ENCODE assay signal across 8 cellular contexts in genomic region chr17:42535400-42536047, GRCh38. TPM values are rescaled to one million over a fixed set of nuclear protein-coding genes. Genes with fewer than 3 reads are reported as not detected.
DNase-seq lines count a peak whose midpoint lies in the region; ATAC-seq and TF ChIP-seq lines count a peak whose summit lies in the region.

No MANE protein-coding gene starts in this region.

- H3K4me1 ChIP-seq in ovary (ENCODE audit: insufficient read depth), result peaks cover 17% of the 10 kb centered on the region

- peak overlapping the region; percentile 90 for H3K27ac Mint-ChIP-seq in activated CD4-positive, alpha-beta T cell treated with anti-CD3 and anti-CD28 coated beads for 36 hours

- no peak for DNase-seq in activated CD4-positive, alpha-beta T cell treated with anti-CD3 and anti-CD28 coated beads for 36 hours
- DNase-seq in activated CD4-positive, alpha-beta T cell treated with anti-CD3 and anti-CD28 coated beads for 48 hours, result no peak
- DNase-seq in RWPE1 (ENCODE audit: low spot score), result no peak
- DNase-seq in epithelial cell of prostate (ENCODE audit: low read depth, low spot score), result no peak
- DNase-seq in ovary, result no peak
- DNase-seq in NCI-H2081 (lab: John Stamatoyannopoulos, UW), result no peak
- no peak for DNase-seq in cortex of kidney (lab: John Stamatoyannopoulos, UW)

- peak overlapping the region; percentile 86 for H3K4me3 Mint-ChIP-seq in activated CD4-positive, alpha-beta T cell treated with anti-CD3 and anti-CD28 coated beads for 36 hours

- no peaks in the 10 kb centered on the region for H3K9me3 ChIP-seq in ovary

- intact Hi-C loops in activated CD4-positive, alpha-beta T cell treated with anti-CD3 and anti-CD28 coated beads for 36 hours (cut with DNase I, micrococcal nuclease), result loop anchor here (1.0 to 5.0 kb wide), 5 partner anchors 19 to 518 kb away; partner anchors contain the start of genes COASY (in 1 of the 2), DNAJC7 (in 1 of the 2) and PSMC3IP (in 1 of the 2)
- intact Hi-C loops in ovary (cut with DNase I), result no loop called here

- 29 to 35% (median 33%) methylated on average over 21 of the region's 21 CpGs for WGBS in ovary, 3 donors

- H3K9me3 Mint-ChIP-seq in activated CD4-positive, alpha-beta T cell treated with anti-CD3 and anti-CD28 coated beads for 36 hours (ENCODE audit: low read depth), result no peaks in the 10 kb centered on the region

- no peaks in the 10 kb centered on the region for H3K27me3 ChIP-seq in ovary

- TF ChIP-seq EP300 in ovary (IDR thresholded peaks at IDR 0.05), result no peak

- TF ChIP-seq POLR2A in ovary (IDR thresholded peaks at IDR 0.05), result no peak

- H3K4me1 Mint-ChIP-seq in activated CD4-positive, alpha-beta T cell treated with anti-CD3 and anti-CD28 coated beads for 36 hours, result peaks cover 29% of the 10 kb centered on the region

- CTCF ChIA-PET in activated CD4-positive, alpha-beta T cell treated with anti-CD3 and anti-CD28 coated beads for 36 hours (lab: Charles Lee), result interaction anchor here (0.7 to 1.8 kb wide), 7 partner anchors 13 to 341 kb away, joined by 3 to 8 read pairs (median 4); partner anchors contain the start of gene GHDC
- CTCF ChIA-PET in RWPE1 (lab: Yijun Ruan, JAX), result interaction anchor here (0.6 to 1.3 kb wide), 4 partner anchors 9 to 112 kb away, joined by 3 read pairs; no protein-coding TSS in a partner anchor

- H3K36me3 ChIP-seq in ovary, result no peaks in the 10 kb centered on the region

- TF ChIP-seq CTCF in RWPE1 (conservative IDR thresholded peaks at IDR 0.05; ENCODE audit: low read depth), result no peak
- TF ChIP-seq CTCF in ovary (IDR thresholded peaks at IDR 0.05), result peak in 1 of 3 donors; percentile 8

- POLR2A ChIA-PET in activated CD4-positive, alpha-beta T cell treated with anti-CD3 and anti-CD28 coated beads for 36 hours (lab: Charles Lee), result interaction anchor here (0.6 to 1.3 kb wide), 2 partner anchors 12 to 35 kb away, joined by 3 to 6 read pairs; no protein-coding TSS in a partner anchor
- POLR2A ChIA-PET in RWPE1 (lab: Yijun Ruan, JAX; ENCODE audit: low non-redundant PET), result no interaction called here

- peaks cover 7% of the 10 kb centered on the region for H3K36me3 Mint-ChIP-seq in activated CD4-positive, alpha-beta T cell treated with anti-CD3 and anti-CD28 coated beads for 36 hours (ENCODE audit: low read depth)

- peak overlapping the region; percentile 91 for H3K27ac ChIP-seq in RWPE1
- H3K27ac ChIP-seq in epithelial cell of prostate, result peak overlapping the region; percentile 57
- peak overlapping the region; percentile 93 to 94 for H3K27ac ChIP-seq in ovary

- no peaks in the 10 kb centered on the region for H3K27me3 Mint-ChIP-seq in activated CD4-positive, alpha-beta T cell treated with anti-CD3 and anti-CD28 coated beads for 36 hours

- H3K4me3 ChIP-seq in ovary, result peak overlapping the region; percentile 66

- peak; percentile 5 for ATAC-seq in activated CD4-positive, alpha-beta T cell treated with anti-CD3 and anti-CD28 coated beads for 36 hours
- no peak for ATAC-seq in HG02588 (IDR thresholded peaks at IDR 0.05; ENCODE audit: unreplicated experiment)

RNA-seq across cellular contexts. Expression of gene NAGLU, which starts 0.5 kb away (rescaled TPM):
- 10 to 100 TPM in 1 of 2 experiments, 1 to 10 TPM in 1; 9.7 to 12.5 TPM for total RNA-seq in activated CD4-positive, alpha-beta T cell treated with anti-CD3 and anti-CD28 coated beads for 36 hours
- total RNA-seq in ovary, result 10 to 100 TPM; 28.5 to 49.6 (median 40.0) TPM
- polyA plus RNA-seq in ovary, result 10 to 100 TPM in 1 of 2 donors, 1 to 10 TPM in 1; 9.7 to 49.1 TPM

RNA-seq across cellular contexts. Expression of gene HSD17B1, which starts 17.2 kb away (rescaled TPM):
- under 1 TPM; 0.35 to 0.41 TPM for total RNA-seq in activated CD4-positive, alpha-beta T cell treated with anti-CD3 and anti-CD28 coated beads for 36 hours
- 10 to 100 TPM in 1 of 7 donors, 1 to 10 TPM in 6; 4.3 to 16.7 (median 6.5) TPM for total RNA-seq in ovary
- 10 to 100 TPM in 1 of 2 donors, 1 to 10 TPM in 1; 2.1 to 18.1 TPM for polyA plus RNA-seq in ovary

RNA-seq across cellular contexts. Expression of gene COASY, which starts 26.4 kb away (rescaled TPM):
- 100 to 1,000 TPM in 1 of 2 experiments, 10 to 100 TPM in 1; 83.3 to 105 TPM for total RNA-seq in activated CD4-positive, alpha-beta T cell treated with anti-CD3 and anti-CD28 coated beads for 36 hours
- 10 to 100 TPM; 13.8 to 51.2 (median 41.0) TPM for total RNA-seq in ovary
- polyA plus RNA-seq in ovary, result 10 to 100 TPM; 22.6 to 37.6 TPM

RNA-seq across cellular contexts. Expression of gene MLX, which starts 31.4 kb away (rescaled TPM):
- 10 to 100 TPM; 38.7 to 40.7 TPM for total RNA-seq in activated CD4-positive, alpha-beta T cell treated with anti-CD3 and anti-CD28 coated beads for 36 hours
- 10 to 100 TPM; 16.5 to 37.0 (median 24.4) TPM for total RNA-seq in ovary
- polyA plus RNA-seq in ovary, result 10 to 100 TPM; 24.3 to 50.8 TPM

RNA-seq across cellular contexts. Expression of gene PSMC3IP, which starts 42.0 kb away (rescaled TPM):
- total RNA-seq in activated CD4-positive, alpha-beta T cell treated with anti-CD3 and anti-CD28 coated beads for 36 hours, result 10 to 100 TPM; 27.0 to 28.9 TPM
- total RNA-seq in ovary, result 1 to 10 TPM; 1.4 to 5.3 (median 3.8) TPM
- 1 to 10 TPM; 7.2 to 7.5 TPM for polyA plus RNA-seq in ovary

Comparison
In these comparisons a context has a peak if more than half of its experiments do, and no peak if none do; other contexts are left out.
1. intact Hi-C loops: an anchor here in activated CD4-positive, alpha-beta T cell treated with anti-CD3 and anti-CD28 coated beads for 36 hours (1.0 to 5.0 kb wide); none called in ovary.